24 cellular contexts compared by ENCODE assay signal in the genomic region with DNA sequence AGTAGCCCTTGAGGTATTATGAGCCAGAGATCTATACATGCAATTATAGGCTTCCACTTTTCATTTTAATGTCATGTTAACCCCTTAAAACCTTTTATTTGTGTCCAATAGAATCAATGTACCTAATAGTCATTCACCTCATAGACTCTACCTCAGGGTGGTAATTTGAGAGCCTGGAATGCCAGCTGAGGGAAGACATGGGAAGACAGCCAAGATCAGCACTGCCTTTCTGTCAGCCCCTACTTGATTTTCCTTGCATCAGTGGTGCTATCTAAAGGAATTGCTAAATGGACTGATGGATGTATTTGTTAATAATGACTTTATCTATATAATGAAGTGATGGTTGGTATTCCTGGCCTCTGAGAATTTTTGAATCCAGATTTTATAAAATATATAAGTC.
"Had no signal": no experiment of that assay in that cellular context is flagged by ENCODE, and none has a peak within 500 bp of the region (broad histone marks: within the 10 kb centered on the region; RNA-seq: fewer than 3 reads in every experiment).

No MANE protein-coding gene starts in this region.

- H2AFZ ChIP-seq: hepatocyte had no signal

- DNase-seq: activated CD4-positive, alpha-beta T cell treated with anti-CD3 and anti-CD28 coated beads, Interleukin-2, amount 50 U/mL, for 1 hour; activated CD4-positive, CD25-positive, alpha-beta regulatory T cell treated with anti-CD3 and anti-CD28 coated beads, Interleukin-2, amount 50 U/mL, for 72 hours; activated CD8-positive, alpha-beta T cell treated with anti-CD3 and anti-CD28 coated beads, Interleukin-2, amount 10 ng/mL, durations not matched to agents 7 days and 5 days; activated gamma-delta T cell; aorta; dermis blood vessel endothelial cell; effector CD8-positive, alpha-beta T cell; foreskin keratinocyte; immature natural killer cell; left lung; naive B cell; occipital lobe; right lobe of liver; small intestine; stimulated activated CD4-positive, alpha-beta T cell treated with anti-CD3 and anti-CD28 coated beads, Interleukin-2, amount 100 ng/mL, for 24 hours; stimulated activated naive CD8-positive, alpha-beta T cell treated with anti-CD3 and anti-CD28 coated beads, Interleukin-15, amount 100 ng/mL, for 72 hours; tibial artery; WERI-Rb-1 had no signal

- H3K36me3 Mint-ChIP-seq: immature natural killer cell; naive B cell; stimulated activated effector memory CD8-positive, alpha-beta T cell treated with anti-CD3 and anti-CD28 coated beads, Interleukin-12 subunit alpha, Interleukin-12 subunit beta, amount 100 ng/mL, for 72 hours had no signal

- H3K4me3 Mint-ChIP-seq: activated CD8-positive, alpha-beta T cell treated with anti-CD3 and anti-CD28 coated beads, Interleukin-2, amount 10 ng/mL, durations not matched to agents 7 days and 5 days; activated naive CD4-positive, alpha-beta T cell treated with anti-CD3 and anti-CD28 coated beads, Interleukin-2, amount 50 U/mL, for 24 hours; activated T-helper 1 cell treated with anti-CD3 and anti-CD28 coated beads, Interleukin-12 subunit alpha, Interleukin-12 subunit beta, Interleukin-2, Interleukin-4 antibody, amounts not matched to agents 30 ng/mL and 10 ng/mL and 1 ng/mL, durations not matched to agents 14 hours and 24 hours and 36 hours; immature natural killer cell; naive B cell; stimulated activated effector memory CD8-positive, alpha-beta T cell treated with anti-CD3 and anti-CD28 coated beads, Interleukin-12 subunit alpha, Interleukin-12 subunit beta, amount 100 ng/mL, for 72 hours; stimulated activated naive CD8-positive, alpha-beta T cell treated with anti-CD3 and anti-CD28 coated beads, Interleukin-15, amount 100 ng/mL, for 72 hours had no signal

- H3K9me3 ChIP-seq: right lobe of liver had no signal

- H3K27ac Mint-ChIP-seq: activated CD8-positive, alpha-beta T cell treated with anti-CD3 and anti-CD28 coated beads, Interleukin-2, amount 10 ng/mL, durations not matched to agents 7 days and 5 days; activated naive CD4-positive, alpha-beta T cell treated with anti-CD3 and anti-CD28 coated beads, Interleukin-2, amount 50 U/mL, for 24 hours; activated T-helper 1 cell treated with anti-CD3 and anti-CD28 coated beads, Interleukin-12 subunit alpha, Interleukin-12 subunit beta, Interleukin-2, Interleukin-4 antibody, amounts not matched to agents 30 ng/mL and 10 ng/mL and 1 ng/mL, durations not matched to agents 14 hours and 24 hours and 36 hours; immature natural killer cell; naive B cell; stimulated activated effector memory CD8-positive, alpha-beta T cell treated with anti-CD3 and anti-CD28 coated beads, Interleukin-12 subunit alpha, Interleukin-12 subunit beta, amount 100 ng/mL, for 72 hours; stimulated activated naive CD8-positive, alpha-beta T cell treated with anti-CD3 and anti-CD28 coated beads, Interleukin-15, amount 100 ng/mL, for 72 hours had no signal

- H3K4me2 ChIP-seq: hepatocyte had no signal

- H3K79me2 ChIP-seq: hepatocyte had no signal

- H3K27ac ChIP-seq: cardiac muscle cell, foreskin keratinocyte, hepatocyte, left lung, right lobe of liver, tibial artery, WERI-Rb-1 had no signal

- ATAC-seq: activated CD8-positive, alpha-beta T cell treated with anti-CD3 and anti-CD28 coated beads, Interleukin-2, amount 10 ng/mL, durations not matched to agents 7 days and 5 days; foreskin keratinocyte; left lung; right lobe of liver; stimulated activated effector memory CD8-positive, alpha-beta T cell treated with anti-CD3 and anti-CD28 coated beads, Interleukin-12 subunit alpha, Interleukin-12 subunit beta, amount 100 ng/mL, for 72 hours; stimulated activated naive CD8-positive, alpha-beta T cell treated with anti-CD3 and anti-CD28 coated beads, Interleukin-15, amount 100 ng/mL, for 72 hours had no signal

- H3K4me1 Mint-ChIP-seq: activated naive CD4-positive, alpha-beta T cell treated with anti-CD3 and anti-CD28 coated beads, Interleukin-2, amount 50 U/mL, for 24 hours; immature natural killer cell; naive B cell; stimulated activated effector memory CD8-positive, alpha-beta T cell treated with anti-CD3 and anti-CD28 coated beads, Interleukin-12 subunit alpha, Interleukin-12 subunit beta, amount 100 ng/mL, for 72 hours; stimulated activated naive CD8-positive, alpha-beta T cell treated with anti-CD3 and anti-CD28 coated beads, Interleukin-15, amount 100 ng/mL, for 72 hours had no signal

- H3K4me1 ChIP-seq: foreskin keratinocyte, left lung had no signal

- H3K27me3 Mint-ChIP-seq: activated naive CD4-positive, alpha-beta T cell treated with anti-CD3 and anti-CD28 coated beads, Interleukin-2, amount 50 U/mL, for 24 hours; naive B cell had no signal

- H3K36me3 ChIP-seq: cardiac muscle cell, left lung, right lobe of liver, tibial artery, WERI-Rb-1 had no signal

- H3K27me3 ChIP-seq: cardiac muscle cell, foreskin keratinocyte, hepatocyte, left lung, right lobe of liver, tibial artery had no signal

- H3K4me3 ChIP-seq: cardiac muscle cell, hepatocyte, left lung, lung, right lobe of liver, tibial artery had no signal

- H3K9me3 Mint-ChIP-seq: activated naive CD4-positive, alpha-beta T cell treated with anti-CD3 and anti-CD28 coated beads, Interleukin-2, amount 50 U/mL, for 24 hours; activated T-helper 1 cell treated with anti-CD3 and anti-CD28 coated beads, Interleukin-12 subunit alpha, Interleukin-12 subunit beta, Interleukin-2, Interleukin-4 antibody, amounts not matched to agents 30 ng/mL and 10 ng/mL and 1 ng/mL, durations not matched to agents 14 hours and 24 hours and 36 hours; stimulated activated effector memory CD8-positive, alpha-beta T cell treated with anti-CD3 and anti-CD28 coated beads, Interleukin-12 subunit alpha, Interleukin-12 subunit beta, amount 100 ng/mL, for 72 hours; stimulated activated naive CD8-positive, alpha-beta T cell treated with anti-CD3 and anti-CD28 coated beads, Interleukin-15, amount 100 ng/mL, for 72 hours had no signal
